ENCODE assay signal across 16 cellular contexts in the genomic region with DNA sequence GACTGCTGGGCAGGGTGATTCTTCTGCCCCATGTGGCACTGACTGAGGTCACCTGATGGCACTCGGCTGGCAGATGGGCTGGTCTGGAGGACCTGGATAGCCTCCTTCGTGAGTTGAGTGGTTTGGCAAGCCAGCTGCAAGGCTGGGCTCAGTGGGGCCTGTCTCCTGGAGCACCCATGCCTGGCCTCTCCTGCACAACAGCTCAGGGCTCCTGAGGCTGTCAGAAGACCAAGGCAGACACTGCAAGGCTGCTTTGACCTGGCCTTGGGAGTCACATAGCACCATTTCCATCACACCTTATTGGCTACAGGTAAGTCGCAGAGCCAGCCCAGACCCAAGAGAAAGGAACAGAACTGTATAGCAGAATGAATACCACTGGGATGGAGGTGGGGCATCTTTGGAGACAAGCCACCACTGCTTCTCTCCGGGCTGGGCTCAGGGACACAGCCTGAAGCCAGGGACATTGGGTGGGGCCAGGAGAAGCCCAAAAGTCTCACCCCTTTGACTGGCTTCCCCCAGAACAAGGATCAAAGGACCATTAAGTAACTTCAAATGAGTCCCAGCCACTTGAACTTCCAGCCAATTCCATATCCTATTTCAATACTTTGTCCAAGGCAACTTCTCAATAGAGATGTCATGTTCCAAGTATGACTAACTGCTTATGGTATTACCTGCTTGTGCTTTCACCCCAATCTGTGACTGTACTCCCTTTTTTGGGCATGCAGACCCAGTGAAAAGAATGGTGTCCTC.
DNase-seq lines count a peak whose midpoint lies in the region; ATAC-seq, FAIRE-seq and TF ChIP-seq lines count a peak whose summit lies in the region.
"Had no signal": no experiment of that assay in that cellular context is flagged by ENCODE, and none has a peak within 500 bp of the region (broad histone marks: within the 10 kb centered on the region; RNA-seq: fewer than 3 reads in every experiment).

No MANE protein-coding gene starts in this region.

- no peaks in the 10 kb centered on the region for H3K9me3 ChIP-seq in K562 (replicated peaks; ENCODE audit: control insufficient read depth, insufficient read depth, low read depth, low read length)
- no peaks in the 10 kb centered on the region for H3K9me3 ChIP-seq in keratinocyte (ENCODE audit: control insufficient read depth, low read depth, low read length)

- dilution Hi-C loops in keratinocyte (cut with MboI; ENCODE audit: extremely low pct_ligation_motif_present, low sequenced_read_pairs), result no loop called here

- in situ Hi-C loops in K562 (cut with MboI), result no loop called here

- H3K27me3 Mint-ChIP-seq in activated CD4-positive, alpha-beta T cell treated with anti-CD3 and anti-CD28 coated beads, Interleukin-2, amount 10 ng/mL, durations not matched to agents 7 days and 5 days, result no peaks in the 10 kb centered on the region

- POLR2A ChIA-PET in K562 (lab: Yijun Ruan, JAX), result interaction anchor here (0.7 to 1.7 kb wide), 3 partner anchors 11 to 416 kb away, joined by 3 read pairs; no protein-coding TSS in a partner anchor
- POLR2A ChIA-PET in activated CD4-positive, alpha-beta T cell treated with anti-CD3 and anti-CD28 coated beads, Interleukin-2, amount 10 ng/mL, durations not matched to agents 7 days and 5 days (lab: Charles Lee), result no interaction called here

- H3K27ac Mint-ChIP-seq in activated CD4-positive, alpha-beta T cell treated with anti-CD3 and anti-CD28 coated beads, Interleukin-2, amount 10 ng/mL, durations not matched to agents 7 days and 5 days, result no peak overlapping the region

- H4K20me1 ChIP-seq in K562 (replicated peaks; ENCODE audit: control insufficient read depth, insufficient read depth, low read length) (no peaks in the 10 kb centered on the region), keratinocyte (ENCODE audit: control insufficient read depth, extremely low read depth, insufficient read depth, low read length) (no peaks in the 10 kb centered on the region)

- no peak overlapping the region for H3K27ac ChIP-seq in K562 (ENCODE audit: extremely low read depth, low read depth, low read length)
- H3K27ac ChIP-seq in keratinocyte (ENCODE audit: control insufficient read depth, insufficient read depth, low read length), result peak overlapping the region; percentile 38
- H3K27ac ChIP-seq: coronary artery had no signal

- FAIRE-seq in K562 (lab: Jason Lieb, UNC) (no peak), keratinocyte (lab: Jason Lieb, UNC) (peak; percentile 91)

- CTCF ChIA-PET in K562 (lab: Yijun Ruan, JAX; ENCODE audit: low intra/inter-chr PET ratio), result no interaction called here
- CTCF ChIA-PET in activated CD4-positive, alpha-beta T cell treated with anti-CD3 and anti-CD28 coated beads, Interleukin-2, amount 10 ng/mL, durations not matched to agents 7 days and 5 days (lab: Charles Lee), result interaction anchor here (0.6 kb wide), 1 partner anchor 16 kb away, joined by 3 read pairs; no protein-coding TSS in a partner anchor

- no peak overlapping the region for H3K4me3 ChIP-seq in AG10803 (ENCODE audit: low read length)
- H3K4me3 ChIP-seq in K562, result no peak overlapping the region
- H3K4me3 ChIP-seq in keratinocyte (ENCODE audit: control insufficient read depth in 2 of 3, extremely low read depth in 1 of 3, insufficient read depth in 2 of 3, low read depth in 1 of 3, low read length in 3 of 3), result no peak overlapping the region
- H3K4me3 ChIP-seq: coronary artery had no signal

- H3K27me3 ChIP-seq in K562 (ENCODE audit: control insufficient read depth in 2 of 2, insufficient read depth in 2 of 2, low read length in 2 of 2) (no peaks in the 10 kb centered on the region), keratinocyte (ENCODE audit: control insufficient read depth, extremely low read depth, insufficient read depth, low read length) (no peaks in the 10 kb centered on the region)

- H3K9me3 Mint-ChIP-seq in activated CD4-positive, alpha-beta T cell treated with anti-CD3 and anti-CD28 coated beads, Interleukin-2, amount 10 ng/mL, durations not matched to agents 7 days and 5 days, result no peaks in the 10 kb centered on the region

- no peaks in the 10 kb centered on the region for H3K9me1 ChIP-seq in K562 (ENCODE audit: control insufficient read depth, insufficient read depth, low read length)
- H3K9me1 ChIP-seq in keratinocyte (ENCODE audit: control insufficient read depth, extremely low read depth, insufficient read depth, low read length), result no peaks in the 10 kb centered on the region

- no TSS peak for BruUV-seq in K562 (replicated peaks; lab: Mats Ljungman, UMichigan)

- H3K4me1 Mint-ChIP-seq in activated CD4-positive, alpha-beta T cell treated with anti-CD3 and anti-CD28 coated beads, Interleukin-2, amount 10 ng/mL, durations not matched to agents 7 days and 5 days, result no peaks in the 10 kb centered on the region

- DNase-seq in AG10803 (ENCODE audit: low read depth) (peak; percentile 84), LHCN-M2 (ENCODE audit: low read depth) (peak; percentile 32), K562 (ENCODE audit: extremely low read depth in 1 of 4, low spot score in 3 of 4) (no peak), keratinocyte (ENCODE audit: low read depth, low spot score) (no peak), DMS 273 (lab: John Stamatoyannopoulos, UW; ENCODE audit: unreplicated experiment) (no peak), DMS153 (lab: John Stamatoyannopoulos, UW) (no peak)
- DNase-seq in activated CD4-positive, alpha-beta T cell treated with anti-CD3 and anti-CD28 coated beads, Interleukin-2, amount 10 ng/mL, durations not matched to agents 7 days and 5 days, result no peak
- DNase-seq: activated naive CD4-positive, alpha-beta T cell treated with Interleukin-2 at 50 U/mL for 16 hours; AML-193; GDM1; left cardiac atrium; NCI-H1048; stimulated activated CD4-positive, alpha-beta T cell treated with anti-CD3 and anti-CD28 coated beads, Interleukin-15, amount 100 ng/mL, for 24 hours; SW 1271 had no signal

- TF ChIP-seq CTCF in AG10803 (conservative IDR thresholded peaks at IDR 0.05; ENCODE audit: low read length) (no peak), K562 (IDR thresholded peaks at IDR 0.05 in 2 of 3, conservative IDR thresholded peaks at IDR 0.05 in 1 of 3; ENCODE audit: insufficient read depth in 2 of 3, low read depth in 1 of 3, low read length in 3 of 3) (no peak), keratinocyte (optimal IDR thresholded peaks at IDR 0.05 in 1 of 3, IDR thresholded peaks at IDR 0.05 in 1 of 3, conservative IDR thresholded peaks at IDR 0.05 in 1 of 3; ENCODE audit: extremely low read depth in 1 of 3, insufficient read depth in 2 of 3, low read length in 3 of 3) (no peak)

- TF ChIP-seq EP300 in K562 (IDR thresholded peaks at IDR 0.05; ENCODE audit: low read length), result no peak

- no peak overlapping the region for H3K4me3 Mint-ChIP-seq in activated CD4-positive, alpha-beta T cell treated with anti-CD3 and anti-CD28 coated beads, Interleukin-2, amount 10 ng/mL, durations not matched to agents 7 days and 5 days

- no peaks in the 10 kb centered on the region for H3K36me3 Mint-ChIP-seq in activated CD4-positive, alpha-beta T cell treated with anti-CD3 and anti-CD28 coated beads, Interleukin-2, amount 10 ng/mL, durations not matched to agents 7 days and 5 days (ENCODE audit: low read depth)

- H3K4me2 ChIP-seq in K562 (ENCODE audit: insufficient read depth, low read length), result no peak overlapping the region; the same call in 1 of the 2 replicates
- H3K4me2 ChIP-seq in keratinocyte (ENCODE audit: control insufficient read depth, extremely low read depth, insufficient read depth, low read depth, low read length), result peak overlapping the region; percentile 59

- 28% methylated on average over 4 of the region's 4 CpGs for WGBS in K562 (ENCODE audit: insufficient coverage, low coverage, missing lambda C conversion rate)

- H2AFZ ChIP-seq in K562 (ENCODE audit: low read depth, low read length) (no peak overlapping the region), keratinocyte (ENCODE audit: control insufficient read depth, low read length) (peak overlapping the region; percentile 75)

- ATAC-seq in K562, result peak; percentile 62
- no peak for ATAC-seq in activated CD4-positive, CD25-positive, alpha-beta regulatory T cell treated with anti-CD3 and anti-CD28 coated beads, Interleukin-2, amount 50 U/mL, for 24 hours

- H3K9ac ChIP-seq in K562 (ENCODE audit: insufficient read depth in 1 of 2, low read depth in 2 of 2, low read length in 2 of 2) (no peak overlapping the region), keratinocyte (ENCODE audit: control insufficient read depth, extremely low read depth, insufficient read depth, low read length) (no peak overlapping the region)

- H3K36me3 ChIP-seq in K562 (ENCODE audit: control insufficient read depth, insufficient read depth, low read length) (no peaks in the 10 kb centered on the region), keratinocyte (ENCODE audit: control insufficient read depth in 2 of 2, extremely low read depth in 1 of 2, insufficient read depth in 2 of 2, low read length in 2 of 2) (peaks cover 0 to 1% of the 10 kb centered on the region in 2 experiments)

- H3K4me1 ChIP-seq in K562 (replicated peaks in 1 of 2; ENCODE audit: control insufficient read depth in 2 of 2, insufficient read depth in 2 of 2, low read length in 2 of 2), result no peaks in the 10 kb centered on the region
- H3K4me1 ChIP-seq in keratinocyte (ENCODE audit: control insufficient read depth, extremely low read depth, insufficient read depth, low read length), result peaks cover 17% of the 10 kb centered on the region

- no peak for TF ChIP-seq RAD21 in K562 (CRISPR knock-in tag; conservative IDR thresholded peaks at IDR 0.05 in 1 of 2, IDR thresholded peaks at IDR 0.05 in 1 of 2)

- TF ChIP-seq POLR2A in K562 (conservative IDR thresholded peaks at IDR 0.05), result no peak

- intact Hi-C loops in K562 (cut with micrococcal nuclease), result no loop called here

- H3K79me2 ChIP-seq in K562 (ENCODE audit: control insufficient read depth, insufficient read depth, low read length), result no peaks in the 10 kb centered on the region
- H3K79me2 ChIP-seq in keratinocyte (ENCODE audit: control insufficient read depth, insufficient read depth, low read length), result no peaks in the 10 kb centered on the region

TF ChIP-seq in K562, 482 proteins besides CTCF, POLR2A, EP300 and RAD21 (continues in another document):
- no peak for TF ChIP-seq TEAD1 (CRISPR knock-in tag; IDR thresholded peaks at IDR 0.05)
- no peak for TF ChIP-seq FUS (optimal IDR thresholded peaks at IDR 0.05; ENCODE audit: low read depth, low read length)
- TF ChIP-seq TCF7 (IDR thresholded peaks at IDR 0.05; ENCODE audit: borderline replicate concordance), result no peak
- TF ChIP-seq E2F1 (CRISPR knock-in tag; IDR thresholded peaks at IDR 0.05), result no peak
- TF ChIP-seq C11orf30 (IDR thresholded peaks at IDR 0.05; ENCODE audit: low read depth), result no peak

Comparison
In these comparisons a context has a peak if more than half of its experiments do, and no peak if none do; other contexts are left out.
1. DNase-seq: peak in AG10803 (single experiment) and LHCN-M2 (single experiment); none in K562 (0 of 4), keratinocyte (single experiment), activated CD4-positive, alpha-beta T cell treated with anti-CD3 and anti-CD28 coated beads, Interleukin-2, amount 10 ng/mL, durations not matched to agents 7 days and 5 days (single experiment), DMS 273 (single experiment) and DMS153 (single experiment).